In genomic region chr16:58157239-58157638, GRCh38 we compare ENCODE assay signal across 28 cellular contexts.
"Had no signal": no experiment of that assay in that cellular context is flagged by ENCODE, and none has a peak within 500 bp of the region (broad histone marks: within the 10 kb centered on the region; RNA-seq: fewer than 3 reads in every experiment).

No MANE protein-coding gene starts in this region.

- H3K4me3 ChIP-seq: adrenal gland, ascending aorta, breast epithelium, cardiac muscle cell, colonic mucosa, esophagus squamous epithelium, gastroesophageal sphincter had no signal

- DNase-seq: activated CD4-positive, alpha-beta memory T cell treated with anti-CD3 and anti-CD28 coated beads for 36 hours; activated CD4-positive, alpha-beta T cell treated with anti-CD3 and anti-CD28 coated beads for 36 hours; activated CD4-positive, alpha-beta T cell treated with anti-CD3 and anti-CD28 coated beads, Interleukin-2, amount 10 ng/mL, durations not matched to agents 24 days and 14 days; activated CD4-positive, CD25-positive, alpha-beta regulatory T cell; activated CD4-positive, CD25-positive, alpha-beta regulatory T cell treated with anti-CD3 and anti-CD28 coated beads, Interleukin-2, amount 50 U/mL, for 72 hours; activated CD8-positive, alpha-beta memory T cell treated with anti-CD3 and anti-CD28 coated beads, Interleukin-2, amount 10 ng/mL, durations not matched to agents 7 days and 5 days; activated CD8-positive, alpha-beta memory T cell treated with anti-CD3 and anti-CD28 coated beads, Interleukin-2, amount 50 U/mL, for 4 hours; activated CD8-positive, alpha-beta T cell treated with anti-CD3 and anti-CD28 coated beads, Interleukin-2, amount 10 ng/mL, durations not matched to agents 7 days and 5 days; activated effector memory CD4-positive, alpha-beta T cell treated with anti-CD3 and anti-CD28 coated beads, Interleukin-2, amount 50 U/mL, for 16 hours; activated naive CD4-positive, alpha-beta T cell treated with anti-CD3 and anti-CD28 coated beads for 36 hours; activated naive CD8-positive, alpha-beta T cell treated with anti-CD3 and anti-CD28 coated beads for 36 hours; activated naive CD8-positive, alpha-beta T cell treated with anti-CD3 and anti-CD28 coated beads, Interleukin-2, amount 50 U/mL, for 24 hours; activated T-cell treated with anti-CD3 and anti-CD28 coated beads, Interleukin-2, amount 50 U/mL, for 1 hour; activated T-cell treated with anti-CD3 and anti-CD28 coated beads, Interleukin-2, amount 50 U/mL, for 48 hours; adrenal gland; amygdala; central memory CD4-positive, alpha-beta T cell; cerebellar nuclear complex; colonic mucosa; effector CD8-positive, alpha-beta T cell; esophagus squamous epithelium; foreskin melanocyte; T-helper 2 cell had no signal

- H3K27ac ChIP-seq: adrenal gland, ascending aorta, breast epithelium, cardiac muscle cell, colonic mucosa, epithelial cell of prostate, esophagus squamous epithelium, gastroesophageal sphincter had no signal

- H3K9me3 ChIP-seq: adrenal gland, ascending aorta, breast epithelium, colonic mucosa, esophagus squamous epithelium, gastroesophageal sphincter had no signal

- H3K27me3 ChIP-seq: adrenal gland, ascending aorta, breast epithelium, cardiac muscle cell, colonic mucosa, esophagus squamous epithelium, gastroesophageal sphincter had no signal

- H3K4me1 ChIP-seq: adrenal gland, ascending aorta, breast epithelium, colonic mucosa, esophagus squamous epithelium, gastroesophageal sphincter had no signal

- H3K36me3 ChIP-seq: breast epithelium, colonic mucosa had no signal

- ATAC-seq: activated CD4-positive, alpha-beta T cell treated with anti-CD3 and anti-CD28 coated beads for 36 hours; activated CD8-positive, alpha-beta memory T cell treated with anti-CD3 and anti-CD28 coated beads, Interleukin-2, amount 10 ng/mL, durations not matched to agents 7 days and 5 days; activated CD8-positive, alpha-beta T cell treated with anti-CD3 and anti-CD28 coated beads, Interleukin-2, amount 10 ng/mL, durations not matched to agents 7 days and 5 days; activated naive CD8-positive, alpha-beta T cell treated with anti-CD3 and anti-CD28 coated beads, Interleukin-2, amount 50 U/mL, for 24 hours; gastroesophageal sphincter had no signal
